In genomic region chr10:102479651-102480050, GRCh38 we compare ENCODE assay signal across 18 cellular contexts. TPM values are rescaled to one million over a fixed set of nuclear protein-coding genes. Genes with fewer than 3 reads are reported as not detected.
DNase-seq lines count a peak whose midpoint lies in the region; TF ChIP-seq lines count a peak whose summit lies in the region.
"Had no signal": no experiment of that assay in that cellular context is flagged by ENCODE, and none has a peak within 500 bp of the region (broad histone marks: within the 10 kb centered on the region; RNA-seq: fewer than 3 reads in every experiment).

No MANE protein-coding gene starts in this region.

- peaks cover 16% of the 10 kb centered on the region for H3K4me1 Mint-ChIP-seq in activated naive CD4-positive, alpha-beta T cell treated with anti-CD3 and anti-CD28 coated beads, Interleukin-2, amount 10 ng/mL, durations not matched to agents 7 days and 5 days
- H3K4me1 Mint-ChIP-seq in CD4-positive, alpha-beta memory T cell = peaks cover 4 to 11% (median 6%) of the 10 kb centered on the region in 4 donors
- no peaks in the 10 kb centered on the region for H3K4me1 Mint-ChIP-seq in osteocyte (ENCODE audit: unreplicated experiment)

- H4K20me1 ChIP-seq in hepatocyte (ENCODE audit: insufficient read depth, poor library complexity, severe bottlenecking) = no peaks in the 10 kb centered on the region

- no peak overlapping the region for H2AFZ ChIP-seq in hepatocyte

- H3K4me1 ChIP-seq in CD4-positive, alpha-beta memory T cell (ENCODE audit: insufficient read depth, low read length) = peaks cover 7% of the 10 kb centered on the region
- H3K4me1 ChIP-seq in hepatocyte (ENCODE audit: insufficient read depth) = no peaks in the 10 kb centered on the region
- H3K4me1 ChIP-seq: Caco-2, lower lobe of right lung, prostate gland, uterus had no signal

- no peaks in the 10 kb centered on the region for H3K9me3 Mint-ChIP-seq in activated naive CD4-positive, alpha-beta T cell treated with anti-CD3 and anti-CD28 coated beads, Interleukin-2, amount 10 ng/mL, durations not matched to agents 7 days and 5 days
- no peaks in the 10 kb centered on the region for H3K9me3 Mint-ChIP-seq in CD4-positive, alpha-beta memory T cell
- H3K9me3 Mint-ChIP-seq in osteocyte (ENCODE audit: unreplicated experiment) = no peaks in the 10 kb centered on the region
- H3K9me3 Mint-ChIP-seq: activated naive CD4-positive, alpha-beta T cell treated with anti-CD3 and anti-CD28 coated beads, Interleukin-2, amount 50 U/mL, for 24 hours had no signal

- no peaks in the 10 kb centered on the region for H3K9me3 ChIP-seq in CD4-positive, alpha-beta memory T cell (ENCODE audit: control insufficient read depth in 1 of 2, low read length in 2 of 2)
- no peaks in the 10 kb centered on the region for H3K9me3 ChIP-seq in hepatocyte (ENCODE audit: low read depth)
- H3K9me3 ChIP-seq: Caco-2, lower lobe of right lung, mucosa of descending colon, prostate gland, uterus had no signal

- no peak for TF ChIP-seq CTCF in osteocyte (IDR thresholded peaks at IDR 0.05)
- no peak for TF ChIP-seq CTCF in hepatocyte (IDR thresholded peaks at IDR 0.05; ENCODE audit: poor library complexity)

- intact Hi-C loops in CD4-positive, alpha-beta memory T cell (cut with micrococcal nuclease) = loop anchor here (1.0 to 2.0 kb wide), 6 partner anchors 29 to 311 kb away; no protein-coding TSS in a partner anchor

- no peak overlapping the region for H3K4me2 ChIP-seq in hepatocyte

- POLR2A ChIA-PET in CD4-positive, alpha-beta memory T cell (lab: Charles Lee; ENCODE audit: partially characterized antibody) = interaction anchor here (1.2 to 2.7 kb wide), 8 partner anchors 17 to 250 kb away, joined by 3 to 16 read pairs (median 6); partner anchors contain the start of genes C10orf95, FBXL15 and NFKB2

- H3K79me2 ChIP-seq in hepatocyte = no peaks in the 10 kb centered on the region

- H3K36me3 Mint-ChIP-seq in activated naive CD4-positive, alpha-beta T cell treated with anti-CD3 and anti-CD28 coated beads, Interleukin-2, amount 10 ng/mL, durations not matched to agents 7 days and 5 days = peaks cover 46% of the 10 kb centered on the region
- H3K36me3 Mint-ChIP-seq in CD4-positive, alpha-beta memory T cell = peaks cover 28 to 52% of the 10 kb centered on the region in 2 donors
- H3K36me3 Mint-ChIP-seq in osteocyte (ENCODE audit: unreplicated experiment) = peaks cover 23% of the 10 kb centered on the region

- CTCF ChIA-PET in activated naive CD4-positive, alpha-beta T cell treated with anti-CD3 and anti-CD28 coated beads, Interleukin-2, amount 10 ng/mL, durations not matched to agents 7 days and 5 days (lab: Charles Lee) = interaction anchor here (0.5 to 3.7 kb wide), 24 partner anchors 11 to 312 kb away, joined by 3 to 42 read pairs (median 6); partner anchors contain the start of genes SUFU and WBP1L
- CTCF ChIA-PET in CD4-positive, alpha-beta memory T cell (lab: Charles Lee; ENCODE audit: partially characterized antibody) = interaction anchor here (0.9 to 5.3 kb wide), 22 partner anchors 9 to 253 kb away, joined by 3 to 48 read pairs (median 5); partner anchors contain the start of genes CUEDC2, ELOVL3 and NFKB2

- H3K27ac Mint-ChIP-seq in activated naive CD4-positive, alpha-beta T cell treated with anti-CD3 and anti-CD28 coated beads, Interleukin-2, amount 10 ng/mL, durations not matched to agents 7 days and 5 days = peak overlapping the region; percentile 37
- H3K27ac Mint-ChIP-seq in CD4-positive, alpha-beta memory T cell = peak overlapping the region in 6 of 7 donors; percentile 31 to 84 (median 66)
- peak overlapping the region; percentile 15 for H3K27ac Mint-ChIP-seq in osteocyte (ENCODE audit: unreplicated experiment)

- H3K4me3 Mint-ChIP-seq in activated naive CD4-positive, alpha-beta T cell treated with anti-CD3 and anti-CD28 coated beads, Interleukin-2, amount 10 ng/mL, durations not matched to agents 7 days and 5 days = no peak overlapping the region
- no peak overlapping the region for H3K4me3 Mint-ChIP-seq in CD4-positive, alpha-beta memory T cell
- no peak overlapping the region for H3K4me3 Mint-ChIP-seq in osteocyte (ENCODE audit: unreplicated experiment)
- H3K4me3 Mint-ChIP-seq: activated naive CD4-positive, alpha-beta T cell treated with anti-CD3 and anti-CD28 coated beads, Interleukin-2, amount 50 U/mL, for 24 hours had no signal

- H3K27me3 ChIP-seq in CD4-positive, alpha-beta memory T cell (ENCODE audit: insufficient read depth, low read length) = no peaks in the 10 kb centered on the region
- H3K27me3 ChIP-seq in hepatocyte = no peaks in the 10 kb centered on the region
- H3K27me3 ChIP-seq: uterus had no signal

- no peaks in the 10 kb centered on the region for H3K9me2 ChIP-seq in hepatocyte (replicated peaks; ENCODE audit: insufficient read depth)

- peaks cover 48% of the 10 kb centered on the region for H3K36me3 ChIP-seq in CD4-positive, alpha-beta memory T cell (ENCODE audit: insufficient read depth, low read length)
- no peaks in the 10 kb centered on the region for H3K36me3 ChIP-seq in hepatocyte (replicated peaks; ENCODE audit: insufficient read depth, low read depth)
- H3K36me3 ChIP-seq: uterus had no signal

- no peaks in the 10 kb centered on the region for H3K27me3 Mint-ChIP-seq in activated naive CD4-positive, alpha-beta T cell treated with anti-CD3 and anti-CD28 coated beads, Interleukin-2, amount 10 ng/mL, durations not matched to agents 7 days and 5 days
- H3K27me3 Mint-ChIP-seq in CD4-positive, alpha-beta memory T cell = no peaks in the 10 kb centered on the region
- H3K27me3 Mint-ChIP-seq in osteocyte (ENCODE audit: unreplicated experiment) = no peaks in the 10 kb centered on the region
- H3K27me3 Mint-ChIP-seq: activated naive CD4-positive, alpha-beta T cell treated with anti-CD3 and anti-CD28 coated beads, Interleukin-2, amount 50 U/mL, for 24 hours had no signal

- H3K4me3 ChIP-seq in CD4-positive, alpha-beta memory T cell (ENCODE audit: low read length in 2 of 2) = no peak overlapping the region
- H3K4me3 ChIP-seq in hepatocyte = no peak overlapping the region
- H3K4me3 ChIP-seq: K562, lower lobe of right lung, mucosa of descending colon, prostate gland, uterus had no signal

- no peak for DNase-seq in activated naive CD4-positive, alpha-beta T cell treated with anti-CD3 and anti-CD28 coated beads, Interleukin-2, amount 10 ng/mL, durations not matched to agents 7 days and 5 days
- DNase-seq in activated naive CD4-positive, alpha-beta T cell treated with anti-CD3 and anti-CD28 coated beads, Interleukin-2, amount 50 U/mL, for 16 hours = no peak
- DNase-seq in CD4-positive, alpha-beta memory T cell = no peak
- peak; percentile 23 for DNase-seq in cerebellar cortex (ENCODE audit: low spot score)
- DNase-seq in osteocyte (ENCODE audit: extremely low spot score, unreplicated experiment) = no peak
- no peak for DNase-seq in hepatocyte (ENCODE audit: low spot score)
- DNase-seq in HUDEP-2 (lab: John Stamatoyannopoulos, UW; ENCODE audit: unreplicated experiment in 76 of 76) = no peak
- DNase-seq in amygdala (lab: John Stamatoyannopoulos, UW) = no peak
- DNase-seq: GOT3, NCI-H524 treated with DMSO at 0.1 percent for 48 hours had no signal

- H3K27ac ChIP-seq in CD4-positive, alpha-beta memory T cell (ENCODE audit: low read depth, low read length) = no peak overlapping the region
- no peak overlapping the region for H3K27ac ChIP-seq in hepatocyte
- H3K27ac ChIP-seq: lower lobe of right lung, prostate gland, uterus had no signal

RNA-seq across cellular contexts. Expression of gene ACTR1A, which starts 22.9 kb away (rescaled TPM):
- total RNA-seq in CD4-positive, alpha-beta memory T cell = 10 to 100 TPM; 54.9 to 60.0 TPM
- 10 to 100 TPM; 69.9 to 72.3 TPM for polyA plus RNA-seq in CD4-positive, alpha-beta memory T cell
- total RNA-seq in osteocyte (120 and 123 TPM in 2 replicates), hepatocyte (84.1 and 90.7 TPM in 2 replicates)
- 80.5 and 86.7 TPM in 2 replicates for polyA plus RNA-seq in hepatocyte

RNA-seq across cellular contexts. Expression of gene SUFU, which starts 24.1 kb away (rescaled TPM):
- 10 to 100 TPM; 20.5 to 22.0 TPM for total RNA-seq in CD4-positive, alpha-beta memory T cell
- 10 to 100 TPM in 1 of 2 donors, 1 to 10 TPM in 1; 2.0 to 12.6 TPM for polyA plus RNA-seq in CD4-positive, alpha-beta memory T cell
- total RNA-seq in osteocyte = 16.4 and 16.9 TPM in 2 replicates
- total RNA-seq in hepatocyte = 10.2 and 10.9 TPM in 2 replicates
- 18.2 TPM in 2 replicates for polyA plus RNA-seq in hepatocyte

RNA-seq across cellular contexts. Expression of gene C10orf95, which starts 28.3 kb away (rescaled TPM):
- 1 to 10 TPM in 1 of 2 experiments, under 1 TPM in 1; 0.89 to 1.6 TPM for total RNA-seq in CD4-positive, alpha-beta memory T cell
- polyA plus RNA-seq in CD4-positive, alpha-beta memory T cell = under 1 TPM; 0.41 to 0.42 TPM
- total RNA-seq in osteocyte (not detected in 2 replicates), hepatocyte (5.6 and 7.7 TPM in 2 replicates)
- 5.2 and 8.3 TPM in 2 replicates for polyA plus RNA-seq in hepatocyte
- total RNA-seq: skeletal muscle tissue had no signal

RNA-seq across cellular contexts. Expression of gene CUEDC2, which starts 47.3 kb away (rescaled TPM):
- total RNA-seq in CD4-positive, alpha-beta memory T cell = 10 to 100 TPM; 27.2 to 30.8 TPM
- 10 to 100 TPM; 52.0 to 57.5 TPM for polyA plus RNA-seq in CD4-positive, alpha-beta memory T cell
- total RNA-seq in osteocyte (81.3 and 82.1 TPM in 2 replicates), hepatocyte (37.9 and 45.4 TPM in 2 replicates)
- 77.9 and 79.9 TPM in 2 replicates for polyA plus RNA-seq in hepatocyte

RNA-seq across cellular contexts. Expression of gene FBXL15, which starts 59.0 kb away (rescaled TPM):
- total RNA-seq in CD4-positive, alpha-beta memory T cell = 10 to 100 TPM; 21.1 to 24.1 TPM
- polyA plus RNA-seq in CD4-positive, alpha-beta memory T cell = 10 to 100 TPM; 27.5 to 44.5 TPM
- total RNA-seq in osteocyte (9.8 and 10.5 TPM in 2 replicates), hepatocyte (16.3 and 25.0 TPM in 2 replicates)
- 42.3 and 47.4 TPM in 2 replicates for polyA plus RNA-seq in hepatocyte

Comparison
In these comparisons a context has a peak if more than half of its experiments do, and no peak if none do; other contexts are left out.
1. H3K27ac Mint-ChIP-seq: peak in every context shown above with its lines; median percentile 66 in CD4-positive, alpha-beta memory T cell; 37 in activated naive CD4-positive, alpha-beta T cell treated with anti-CD3 and anti-CD28 coated beads, Interleukin-2, amount 10 ng/mL, durations not matched to agents 7 days and 5 days; 15 in osteocyte.